ENCODE assay signal across 21 cellular contexts in the genomic region with DNA sequence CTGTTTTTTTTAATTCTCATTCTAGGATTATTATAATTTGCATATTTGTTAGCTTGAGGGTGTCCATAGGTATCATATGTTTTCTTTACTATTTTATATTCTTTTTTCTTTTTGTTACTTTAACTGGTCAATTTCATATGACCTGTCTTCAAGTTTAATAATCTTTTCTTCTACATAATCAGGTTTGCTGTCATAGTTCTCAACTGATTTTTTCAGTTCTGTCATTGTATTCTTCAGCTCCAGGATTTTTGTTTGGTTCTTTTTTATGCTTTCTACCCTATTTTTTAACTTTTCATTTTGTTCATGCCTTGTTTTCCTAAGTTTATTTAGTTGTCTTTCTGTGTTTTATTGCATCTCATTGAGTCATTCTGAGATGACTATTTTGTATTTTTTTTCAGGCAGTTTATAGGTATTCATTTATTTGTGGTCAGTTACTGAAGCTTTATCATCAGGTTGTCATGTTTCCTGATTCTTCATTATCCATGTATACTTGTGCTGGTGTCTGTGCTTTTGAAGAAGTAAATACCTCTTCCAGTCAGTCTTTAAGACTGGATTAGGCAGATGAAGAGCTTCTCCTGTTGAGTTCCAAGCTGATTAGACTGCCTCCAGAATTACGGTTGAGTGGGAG.
"Had no signal": no experiment of that assay in that cellular context is flagged by ENCODE, and none has a peak within 500 bp of the region (broad histone marks: within the 10 kb centered on the region; RNA-seq: fewer than 3 reads in every experiment).

No MANE protein-coding gene starts in this region.

- H3K27me3 Mint-ChIP-seq: dendritic cell treated with granulocyte-macrophage colony-stimulating factor and Interleukin-4, amounts not matched to agents 40 ng/mL and 50 ng/mL, for 4 days; effector memory CD8-positive, alpha-beta T cell; natural killer cell treated with Interleukin-12 subunit alpha and Interleukin-12 subunit beta and Interleukin-15 and Interleukin-18, amount 100 ng/mL, for 72 hours; type B pancreatic cell had no signal

- H3K4me1 ChIP-seq: heart left ventricle, left lung, lower lobe of right lung, neural progenitor cell, right atrium auricular region, suprapubic skin, thyroid gland had no signal

- H2AFZ ChIP-seq: neural progenitor cell had no signal

- H3K36me3 ChIP-seq: heart left ventricle, left lung, lower lobe of right lung, neural progenitor cell, ovary, right atrium auricular region, suprapubic skin, thyroid gland had no signal

- H3K36me3 Mint-ChIP-seq: type B pancreatic cell had no signal

- H3K4me3 ChIP-seq: heart left ventricle, left lung, lower lobe of right lung, neural progenitor cell, ovary, right atrium auricular region, suprapubic skin, thyroid gland had no signal

- H3K9me3 ChIP-seq: ovary, thyroid gland had no signal

- H3K27ac Mint-ChIP-seq: dendritic cell treated with granulocyte-macrophage colony-stimulating factor and Interleukin-4, amounts not matched to agents 40 ng/mL and 50 ng/mL, for 4 days; effector memory CD8-positive, alpha-beta T cell; natural killer cell treated with Interleukin-12 subunit alpha and Interleukin-12 subunit beta and Interleukin-15 and Interleukin-18, amount 100 ng/mL, for 72 hours; neural progenitor cell; type B pancreatic cell had no signal

- H3K4me1 Mint-ChIP-seq: neural progenitor cell had no signal

- H3K4me3 Mint-ChIP-seq: dendritic cell treated with granulocyte-macrophage colony-stimulating factor and Interleukin-4, amounts not matched to agents 40 ng/mL and 50 ng/mL, for 4 days; effector memory CD8-positive, alpha-beta T cell; natural killer cell treated with Interleukin-12 subunit alpha and Interleukin-12 subunit beta and Interleukin-15 and Interleukin-18, amount 100 ng/mL, for 72 hours; neural progenitor cell; type B pancreatic cell had no signal

- DNase-seq: effector memory CD8-positive, alpha-beta T cell; erythroblast; heart left ventricle; hypothalamus; left lung; lower lobe of right lung; mesenchymal stem cell; midbrain; nucleus accumbens; ovary; small intestine; stimulated activated CD4-positive, alpha-beta T cell treated with anti-CD3 and anti-CD28 coated beads, Interleukin-12 subunit alpha, Interleukin-12 subunit beta, amount 100 ng/mL, for 4 hours; stimulated activated CD4-positive, alpha-beta T cell treated with anti-CD3 and anti-CD28 coated beads, Interleukin-2, amount 100 ng/mL, for 48 hours; stimulated activated naive CD4-positive, alpha-beta T cell treated with Interleukin-2 at 50 U/mL for 16 hours; thyroid gland had no signal

- H3K27me3 ChIP-seq: heart left ventricle, left lung, neural progenitor cell, ovary, right atrium auricular region, suprapubic skin, thyroid gland had no signal

- ATAC-seq: effector memory CD8-positive, alpha-beta T cell; heart left ventricle; left lung; lower lobe of right lung had no signal

- H3K9ac ChIP-seq: neural progenitor cell had no signal

- H3K27ac ChIP-seq: heart left ventricle, left lung, lower lobe of right lung, neural progenitor cell, ovary, right atrium auricular region, suprapubic skin, thyroid gland had no signal

- H3K4me2 ChIP-seq: neural progenitor cell had no signal
